Comparison of ENCODE assay signal across 24 cellular contexts in the genomic region with DNA sequence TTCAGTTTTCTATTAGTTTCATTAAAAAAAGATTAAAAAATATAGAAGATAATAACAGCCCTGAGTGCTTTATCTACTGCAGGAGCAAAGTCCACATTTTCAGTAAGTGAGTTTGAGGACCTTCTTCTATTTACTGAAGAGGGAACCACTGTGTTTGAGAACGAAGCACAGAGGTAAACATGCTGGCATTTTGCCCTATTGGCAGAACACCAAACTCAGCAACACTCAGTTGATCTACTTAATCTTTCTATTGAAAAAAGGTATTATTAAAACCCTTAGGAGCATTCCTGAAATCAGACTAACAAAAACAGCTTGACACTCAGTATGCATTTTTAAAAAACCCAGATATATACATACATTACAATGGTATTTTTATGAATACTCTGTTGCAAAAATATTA.
A peak's percentile ranks its signal among the peaks of the same experiment; 100 is the strongest.
DNase-seq lines count a peak whose midpoint lies in the region; ATAC-seq and TF ChIP-seq lines count a peak whose summit lies in the region.
"Had no signal": no experiment of that assay in that cellular context is flagged by ENCODE, and none has a peak within 500 bp of the region (broad histone marks: within the 10 kb centered on the region; RNA-seq: fewer than 3 reads in every experiment).

No MANE protein-coding gene starts in this region.

- H3K4me3 ChIP-seq in LNCaP clone FGC (ENCODE audit: low read depth, low read length): no peak overlapping the region
- peak overlapping the region; percentile 48; the same call in 1 of the 2 replicates for H3K4me3 ChIP-seq in SK-N-MC
- no peak overlapping the region for H3K4me3 ChIP-seq in left lung
- H3K4me3 ChIP-seq: right lobe of liver, testis, uterus had no signal

- no peaks in the 10 kb centered on the region for H3K27me3 ChIP-seq in left lung
- H3K27me3 ChIP-seq: brain microvascular endothelial cell, right lobe of liver, testis, uterus had no signal

- H3K9me3 ChIP-seq in SK-N-MC (ENCODE audit: low read depth, low read length) (no peaks in the 10 kb centered on the region), left lung (no peaks in the 10 kb centered on the region)
- H3K9me3 ChIP-seq: right lobe of liver, testis, uterus had no signal

- TF ChIP-seq CTCF in LNCaP clone FGC (IDR thresholded peaks at IDR 0.05; ENCODE audit: control insufficient read depth, extremely low read depth, insufficient read depth): no peak
- no peak for TF ChIP-seq CTCF in left lung (IDR thresholded peaks at IDR 0.05)

- peak; percentile 66 for DNase-seq in DMS53 (lab: John Stamatoyannopoulos, UW)
- DNase-seq in LNCaP clone FGC (ENCODE audit: low read depth): peak; percentile 60
- DNase-seq in NCI-H345 (lab: John Stamatoyannopoulos, UW): peak; percentile 81
- no peak for DNase-seq in SK-N-MC (ENCODE audit: low read depth, low spot score)
- DNase-seq in left lung: no peak
- DNase-seq: activated CD4-positive, alpha-beta T cell treated with anti-CD3 and anti-CD28 coated beads for 1 hour; activated CD8-positive, alpha-beta memory T cell treated with anti-CD3 and anti-CD28 coated beads for 24 hours; activated naive CD4-positive, alpha-beta T cell treated with anti-CD3 and anti-CD28 coated beads for 36 hours; activated T-cell treated with anti-CD3 and anti-CD28 coated beads, Interleukin-2, amount 50 U/mL, for 4 hours; brain microvascular endothelial cell; head of caudate nucleus; KG1; MV-4-11; NCI-H2107; right lobe of liver; stimulated activated naive CD4-positive, alpha-beta T cell treated with Interleukin-2 at 50 U/mL for 16 hours; T-cell; testis; uterus had no signal

- H3K4me1 ChIP-seq in left lung: no peaks in the 10 kb centered on the region
- H3K4me1 ChIP-seq: parathyroid adenoma, right lobe of liver, testis, uterus had no signal

- H3K36me3 ChIP-seq in SK-N-MC (ENCODE audit: insufficient read depth, low read length) (no peaks in the 10 kb centered on the region), left lung (no peaks in the 10 kb centered on the region)
- H3K36me3 ChIP-seq: brain microvascular endothelial cell, right lobe of liver, uterus had no signal

- no peak for ATAC-seq in HG03432 (IDR thresholded peaks at IDR 0.05; ENCODE audit: unreplicated experiment)
- no peak for ATAC-seq in left lung
- no peak for ATAC-seq in HG02763 (IDR thresholded peaks at IDR 0.05; ENCODE audit: unreplicated experiment)
- ATAC-seq: activated T-cell treated with anti-CD3 and anti-CD28 coated beads, Interleukin-2, amount 50 U/mL, for 4 hours; T-cell had no signal

- H3K27ac ChIP-seq in SK-N-MC (no peak overlapping the region), left lung (no peak overlapping the region)
- H3K27ac ChIP-seq: brain microvascular endothelial cell, C4-2B, epithelial cell of prostate, parathyroid adenoma, right lobe of liver, testis, uterus had no signal

- intact Hi-C loops in left lung (cut with DNase I): no loop called here

- no peak overlapping the region for H3K9ac ChIP-seq in SK-N-MC (ENCODE audit: insufficient read length)
- H3K9ac ChIP-seq: parathyroid adenoma had no signal

Comparison
In these comparisons a context has a peak if more than half of its experiments do, and no peak if none do; other contexts are left out.
1. DNase-seq: peak in DMS53 (single experiment), LNCaP clone FGC (single experiment) and NCI-H345 (single experiment); none in SK-N-MC (single experiment) and left lung (0 of 2).